ENCODE assay signal across 14 cellular contexts in genomic region chr19:31066385-31066784, GRCh38.
DNase-seq lines count a peak whose midpoint lies in the region; ATAC-seq and TF ChIP-seq lines count a peak whose summit lies in the region.
"Had no signal": no experiment of that assay in that cellular context is flagged by ENCODE, and none has a peak within 500 bp of the region (broad histone marks: within the 10 kb centered on the region; RNA-seq: fewer than 3 reads in every experiment).

No MANE protein-coding gene starts in this region.

- no peak overlapping the region for H3K9ac ChIP-seq in fibroblast of lung (ENCODE audit: insufficient read depth, low read length)
- H3K9ac ChIP-seq: neural progenitor cell had no signal

- H3K9me3 ChIP-seq in fibroblast of lung (ENCODE audit: control insufficient read depth, insufficient read depth, low read depth, low read length) (no peaks in the 10 kb centered on the region), tibial artery (no peaks in the 10 kb centered on the region)
- H3K9me3 ChIP-seq: HAP-1, stomach had no signal

- H3K27ac ChIP-seq in fibroblast of lung (ENCODE audit: insufficient read depth, low read length) (no peak overlapping the region), tibial artery (no peak overlapping the region)
- H3K27ac ChIP-seq: neural progenitor cell, stomach had no signal

- H3K27me3 ChIP-seq in fibroblast of lung (ENCODE audit: control insufficient read depth, insufficient read depth, low read length) (no peaks in the 10 kb centered on the region), tibial artery (no peaks in the 10 kb centered on the region)
- H3K27me3 ChIP-seq: neural progenitor cell had no signal

- intact Hi-C loops in tibial artery (cut with DNase I; ENCODE audit: low total_unique reads) = no loop called here

- ATAC-seq in GM21576 (IDR thresholded peaks at IDR 0.05; ENCODE audit: unreplicated experiment) (no peak), HG02973 (IDR thresholded peaks at IDR 0.05; ENCODE audit: unreplicated experiment) (no peak)

- H3K4me1 ChIP-seq in fibroblast of lung (ENCODE audit: control insufficient read depth, extremely low read depth, insufficient read depth, low read length) = peaks cover 5% of the 10 kb centered on the region
- H3K4me1 ChIP-seq in tibial artery = no peaks in the 10 kb centered on the region
- H3K4me1 ChIP-seq: neural progenitor cell had no signal

- no peaks in the 10 kb centered on the region for H3K36me3 ChIP-seq in fibroblast of lung (ENCODE audit: control insufficient read depth, insufficient read depth, low read length)
- H3K36me3 ChIP-seq in tibial artery = no peaks in the 10 kb centered on the region
- H3K36me3 ChIP-seq: HAP-1, neural progenitor cell, stomach had no signal

- no peak overlapping the region for H3K4me3 ChIP-seq in fibroblast of lung (replicated peaks in 1 of 4; ENCODE audit: control extremely low read depth in 1 of 4, insufficient read depth in 1 of 4, low read depth in 3 of 4, low read length in 4 of 4)
- H3K4me3 ChIP-seq in tibial artery = no peak overlapping the region
- H3K4me3 ChIP-seq: HAP-1, neural progenitor cell, stomach had no signal

- peak overlapping the region; percentile 32 for H3K4me2 ChIP-seq in fibroblast of lung (ENCODE audit: extremely low read depth, insufficient read depth, low read length)
- H3K4me2 ChIP-seq: neural progenitor cell had no signal

- H3K79me2 ChIP-seq in fibroblast of lung (ENCODE audit: control insufficient read depth, insufficient read depth, low read length) = no peaks in the 10 kb centered on the region

- no peak overlapping the region for H2AFZ ChIP-seq in fibroblast of lung (ENCODE audit: low read length)
- H2AFZ ChIP-seq: neural progenitor cell had no signal

- H4K20me1 ChIP-seq in fibroblast of lung (ENCODE audit: control insufficient read depth, extremely low read depth, insufficient read depth, low read length) = no peaks in the 10 kb centered on the region

- TF ChIP-seq CTCF in fibroblast of lung (conservative IDR thresholded peaks at IDR 0.05 in 1 of 2, IDR thresholded peaks at IDR 0.05 in 1 of 2; ENCODE audit: low read depth in 1 of 2, low read length in 2 of 2) (no peak), tibial artery (IDR thresholded peaks at IDR 0.05) (no peak)

- peak; percentile 82 for DNase-seq in GM03348 (ENCODE audit: low spot score)
- peak; percentile 80 for DNase-seq in RPMI7951 (ENCODE audit: low read depth)
- DNase-seq in fibroblast of lung (ENCODE audit: low read depth in 2 of 2) = peak; percentile 65 to 66
- DNase-seq in renal cortical epithelial cell (ENCODE audit: low read depth) = peak; percentile 88
- no peak for DNase-seq in tibial artery
- DNase-seq in stimulated activated CD4-positive, alpha-beta T cell treated with anti-CD3 and anti-CD28 coated beads, Interleukin-2, amount 100 ng/mL, for 48 hours = no peak
- DNase-seq: GDM1; NCI-H1417 treated with DMSO at 0.1 percent for 48 hours; stimulated activated CD4-positive, alpha-beta T cell treated with anti-CD3 and anti-CD28 coated beads, Interleukin-2, amount 100 ng/mL, for 24 hours; stomach had no signal

Comparison
In these comparisons a context has a peak if more than half of its experiments do, and no peak if none do; other contexts are left out.
1. DNase-seq: peak in GM03348 (single experiment), RPMI7951 (single experiment), fibroblast of lung (2 of 2) and renal cortical epithelial cell (single experiment); none in tibial artery (0 of 2) and stimulated activated CD4-positive, alpha-beta T cell treated with anti-CD3 and anti-CD28 coated beads, Interleukin-2, amount 100 ng/mL, for 48 hours (0 of 2).